In genomic region chr12:115437061-115437567, GRCh38 we compare ENCODE assay signal across 23 cellular contexts.
DNase-seq lines count a peak whose midpoint lies in the region; TF ChIP-seq lines count a peak whose summit lies in the region.
"Had no signal": no experiment of that assay in that cellular context is flagged by ENCODE, and none has a peak within 500 bp of the region (broad histone marks: within the 10 kb centered on the region; RNA-seq: fewer than 3 reads in every experiment).

No MANE protein-coding gene starts in this region.

- CTCF ChIA-PET in CD4-positive, alpha-beta memory T cell (lab: Charles Lee; ENCODE audit: partially characterized antibody), result no interaction called here
- CTCF ChIA-PET in HEK293T (lab: Yijun Ruan, JAX), result no interaction called here

- no CpG with 5 or more reads among the region's 5 CpGs for WGBS in trophoblast cell (ENCODE audit: extremely low coverage, insufficient coverage, insufficient read length)

- no peak overlapping the region for H3K18ac ChIP-seq in trophoblast cell (ENCODE audit: low read length)

- H2AK5ac ChIP-seq in trophoblast cell (ENCODE audit: low read length), result no peak overlapping the region

- H3K14ac ChIP-seq in trophoblast cell (ENCODE audit: low read length), result no peak overlapping the region

- no peak overlapping the region for H4K91ac ChIP-seq in trophoblast cell (ENCODE audit: low read depth, low read length)

- H3K4me2 ChIP-seq in trophoblast cell (ENCODE audit: low read length), result no peak overlapping the region
- H3K4me2 ChIP-seq: SK-N-SH had no signal

- H3K9ac ChIP-seq in trophoblast cell (ENCODE audit: low read length), result peak overlapping the region; percentile 27
- H3K9ac ChIP-seq: SK-N-SH had no signal

- no peak overlapping the region for H3K27ac ChIP-seq in trophoblast cell (ENCODE audit: low read depth, low read length)
- H3K27ac ChIP-seq in CD4-positive, alpha-beta memory T cell (ENCODE audit: low read depth, low read length), result no peak overlapping the region
- H3K27ac ChIP-seq: uterus had no signal

- H3K4me3 ChIP-seq in fibroblast of the aortic adventitia (ENCODE audit: low read depth, low read length) (no peak overlapping the region), trophoblast cell (ENCODE audit: low read depth, low read length) (no peak overlapping the region)
- H3K4me3 ChIP-seq in CD4-positive, alpha-beta memory T cell (ENCODE audit: low read length in 2 of 2), result no peak overlapping the region
- H3K4me3 ChIP-seq: lung, uterus had no signal

- intact Hi-C loops in CD4-positive, alpha-beta memory T cell (cut with micrococcal nuclease), result no loop called here

- no peak overlapping the region for H2AFZ ChIP-seq in trophoblast cell (ENCODE audit: insufficient read depth, low read length, poor library complexity)

- no peak overlapping the region for H3K23ac ChIP-seq in trophoblast cell (ENCODE audit: low read length)

- POLR2A ChIA-PET in CD4-positive, alpha-beta memory T cell (lab: Charles Lee; ENCODE audit: partially characterized antibody), result no interaction called here
- POLR2A ChIA-PET in HEK293T (lab: Yijun Ruan, JAX), result no interaction called here

- no peak overlapping the region for H2BK12ac ChIP-seq in trophoblast cell (ENCODE audit: low read length)

- no peak overlapping the region for H3K27ac Mint-ChIP-seq in CD4-positive, alpha-beta memory T cell
- H3K27ac Mint-ChIP-seq: activated CD8-positive, alpha-beta T cell treated with anti-CD3 and anti-CD28 coated beads, Interleukin-2, amount 10 ng/mL, durations not matched to agents 7 days and 5 days; activated T-cell treated with anti-CD3 and anti-CD28 coated beads, Interleukin-2, amount 50 U/mL, for 24 hours had no signal

- peaks cover 3% of the 10 kb centered on the region for H3K9me3 ChIP-seq in trophoblast cell (ENCODE audit: insufficient read depth, low read depth, low read length)
- H3K9me3 ChIP-seq in CD4-positive, alpha-beta memory T cell (ENCODE audit: control insufficient read depth in 1 of 2, low read length in 2 of 2), result no peaks in the 10 kb centered on the region
- H3K9me3 ChIP-seq: Caco-2, SK-N-SH, uterus had no signal

- no peaks in the 10 kb centered on the region for H3K4me1 ChIP-seq in trophoblast cell (ENCODE audit: control insufficient read depth in 1 of 2, insufficient read depth in 2 of 2, low read length in 2 of 2)
- H3K4me1 ChIP-seq in CD4-positive, alpha-beta memory T cell (ENCODE audit: insufficient read depth, low read length), result no peaks in the 10 kb centered on the region
- H3K4me1 ChIP-seq: Caco-2, uterus had no signal

- no peak overlapping the region for H3K4me3 Mint-ChIP-seq in CD4-positive, alpha-beta memory T cell
- H3K4me3 Mint-ChIP-seq: activated CD8-positive, alpha-beta T cell treated with anti-CD3 and anti-CD28 coated beads, Interleukin-2, amount 10 ng/mL, durations not matched to agents 7 days and 5 days; activated T-cell treated with anti-CD3 and anti-CD28 coated beads, Interleukin-2, amount 50 U/mL, for 24 hours had no signal

- H3K79me2 ChIP-seq in trophoblast cell (ENCODE audit: control insufficient read depth, insufficient read depth, low read length, poor library complexity), result no peaks in the 10 kb centered on the region

- no peak overlapping the region for H3K4ac ChIP-seq in trophoblast cell (ENCODE audit: low read depth, low read length)

- no peaks in the 10 kb centered on the region for H3K36me3 ChIP-seq in trophoblast cell (ENCODE audit: control insufficient read depth in 1 of 2, insufficient read depth in 2 of 2, low read length in 2 of 2)
- no peaks in the 10 kb centered on the region for H3K36me3 ChIP-seq in CD4-positive, alpha-beta memory T cell (ENCODE audit: insufficient read depth, low read length)
- H3K36me3 ChIP-seq: uterus had no signal

- no peaks in the 10 kb centered on the region for H3K27me3 ChIP-seq in trophoblast cell (ENCODE audit: insufficient read depth, low read length)
- no peaks in the 10 kb centered on the region for H3K27me3 ChIP-seq in CD4-positive, alpha-beta memory T cell (ENCODE audit: insufficient read depth, low read length)
- H3K27me3 ChIP-seq: uterus had no signal

- H2BK120ac ChIP-seq in trophoblast cell (ENCODE audit: insufficient read depth, low read length, poor library complexity), result no peak overlapping the region

- no peak overlapping the region for H4K12ac ChIP-seq in trophoblast cell (ENCODE audit: low read depth, low read length)

- no peak for TF ChIP-seq CTCF in fibroblast of the aortic adventitia (IDR thresholded peaks at IDR 0.05; ENCODE audit: insufficient read depth, low read length)

- H3K36me3 Mint-ChIP-seq in CD4-positive, alpha-beta memory T cell, result no peaks in the 10 kb centered on the region

- no peak overlapping the region for H2BK5ac ChIP-seq in trophoblast cell (ENCODE audit: low read depth, low read length, poor library complexity)

- no peaks in the 10 kb centered on the region for H3K4me1 Mint-ChIP-seq in CD4-positive, alpha-beta memory T cell

- H3K27me3 Mint-ChIP-seq in CD4-positive, alpha-beta memory T cell, result no peaks in the 10 kb centered on the region
- H3K27me3 Mint-ChIP-seq: activated T-cell treated with anti-CD3 and anti-CD28 coated beads, Interleukin-2, amount 50 U/mL, for 24 hours had no signal

- H4K8ac ChIP-seq in trophoblast cell (ENCODE audit: low read depth, low read length), result no peak overlapping the region

- H3K79me1 ChIP-seq in trophoblast cell (ENCODE audit: low read length), result no peaks in the 10 kb centered on the region

- H3K9me3 Mint-ChIP-seq in CD4-positive, alpha-beta memory T cell, result peaks cover 0 to 10% (median 3%) of the 10 kb centered on the region in 8 donors

- peak; percentile 28 for DNase-seq in NCI-H2196 (lab: John Stamatoyannopoulos, UW; ENCODE audit: unreplicated experiment)
- DNase-seq in NCI-H2196 treated with DMSO at 0.1 percent for 48 hours (lab: John Stamatoyannopoulos, UW; ENCODE audit: unreplicated experiment), result no peak
- DNase-seq in SW480 (ENCODE audit: low spot score), result peak; percentile 6
- DNase-seq in fibroblast of the aortic adventitia (ENCODE audit: low read depth), result peak; percentile 55
- DNase-seq in trophoblast cell, result no peak
- no peak for DNase-seq in CD4-positive, alpha-beta memory T cell
- no peak for DNase-seq in OCI-M2 (lab: John Stamatoyannopoulos, UW; ENCODE audit: unreplicated experiment)
- DNase-seq in HEK293T (ENCODE audit: extremely low spot score), result no peak
- DNase-seq: activated CD4-positive, CD25-positive, alpha-beta regulatory T cell treated with anti-CD3 and anti-CD28 coated beads, Interleukin-2, amount 50 U/mL, for 72 hours; activated CD8-positive, alpha-beta T cell treated with anti-CD3 and anti-CD28 coated beads, Interleukin-2, amount 10 ng/mL, durations not matched to agents 7 days and 5 days; activated naive CD4-positive, alpha-beta T cell; activated T-cell treated with anti-CD3 and anti-CD28 coated beads, Interleukin-2, amount 50 U/mL, for 24 hours; Caco-2; effector CD4-positive, alpha-beta T cell; EL; NCI-H446; retina; SK-N-SH; stimulated activated CD4-positive, alpha-beta T cell treated with anti-CD3 and anti-CD28 coated beads, Interleukin-15, amount 100 ng/mL, for 24 hours; substantia nigra; T-helper 9 cell had no signal

TF ChIP-seq in HEK293T, 16 proteins besides CTCF, POLR2A, EP300 and RAD21:
- TF ChIP-seq LEF1 (IDR thresholded peaks at IDR 0.05; ENCODE audit: borderline replicate concordance), result no peak
- no peak for TF ChIP-seq SUZ12 (IDR thresholded peaks at IDR 0.05)
- TF ChIP-seq FOXA1 (IDR thresholded peaks at IDR 0.05), result no peak
- no peak for TF ChIP-seq ARNT (IDR thresholded peaks at IDR 0.05)
- no peak for TF ChIP-seq L3MBTL2 (conservative IDR thresholded peaks at IDR 0.05)
- TF ChIP-seq ZNF384 (IDR thresholded peaks at IDR 0.05), result no peak
- no peak for TF ChIP-seq HDGF (IDR thresholded peaks at IDR 0.05; ENCODE audit: borderline replicate concordance)
- TF ChIP-seq ELF4 (IDR thresholded peaks at IDR 0.05), result no peak
- no peak for TF ChIP-seq SP1 (IDR thresholded peaks at IDR 0.05)
- no peak for TF ChIP-seq BHLHE40 (IDR thresholded peaks at IDR 0.05; ENCODE audit: borderline replicate concordance)
- no peak for TF ChIP-seq PKNOX1 (IDR thresholded peaks at IDR 0.05)
- TF ChIP-seq FOXM1 (IDR thresholded peaks at IDR 0.05; ENCODE audit: borderline replicate concordance), result no peak
- no peak for TF ChIP-seq FOXK2 (IDR thresholded peaks at IDR 0.05)
- TF ChIP-seq TARDBP (IDR thresholded peaks at IDR 0.05), result no peak
- no peak for TF ChIP-seq CTBP1 (IDR thresholded peaks at IDR 0.05; ENCODE audit: borderline replicate concordance)
- no peak for TF ChIP-seq NFRKB (IDR thresholded peaks at IDR 0.05)

Comparison
In these comparisons a context has a peak if more than half of its experiments do, and no peak if none do; other contexts are left out.
1. DNase-seq: peak in NCI-H2196 (single experiment), SW480 (single experiment) and fibroblast of the aortic adventitia (single experiment); none in NCI-H2196 treated with DMSO at 0.1 percent for 48 hours (single experiment), trophoblast cell (0 of 2), CD4-positive, alpha-beta memory T cell (0 of 5), OCI-M2 (single experiment) and HEK293T (single experiment).